In genomic region chr3:27673701-27674100, GRCh38 we compare ENCODE assay signal across 17 cellular contexts. TPM values are rescaled to one million over a fixed set of nuclear protein-coding genes. Genes with fewer than 3 reads are reported as not detected.
"Had no signal": no experiment of that assay in that cellular context is flagged by ENCODE, and none has a peak within 500 bp of the region (broad histone marks: within the 10 kb centered on the region; RNA-seq: fewer than 3 reads in every experiment).

No MANE protein-coding gene starts in this region.

- H3K27me3 ChIP-seq: ascending aorta had no signal

- DNase-seq: activated CD4-positive, alpha-beta memory T cell treated with anti-CD3 and anti-CD28 coated beads, Interleukin-2, amount 10 ng/mL, durations not matched to agents 7 days and 5 days; activated CD4-positive, alpha-beta T cell treated with anti-CD3 and anti-CD28 coated beads for 36 hours; activated naive CD8-positive, alpha-beta T cell treated with anti-CD3 and anti-CD28 coated beads, Interleukin-2, amount 50 U/mL, for 24 hours; foreskin melanocyte; head of caudate nucleus; left colon; occipital lobe; stimulated activated CD4-positive, alpha-beta T cell treated with anti-CD3 and anti-CD28 coated beads, Interleukin-2, amount 100 ng/mL, for 24 hours; stimulated activated naive B cell treated with anti-CD40 and anti-IgM and Interleukin-4, amounts not matched to agents 10 μg/mL and 1 μg/mL and 100 μg/mL, for 72 hours; trophoblast cell; WERI-Rb-1 had no signal

- H3K9me3 ChIP-seq: ascending aorta, prostate gland had no signal

- ATAC-seq: activated CD4-positive, alpha-beta T cell treated with anti-CD3 and anti-CD28 coated beads for 36 hours; activated naive CD8-positive, alpha-beta T cell treated with anti-CD3 and anti-CD28 coated beads, Interleukin-2, amount 50 U/mL, for 24 hours; left colon; natural killer cell treated with Interleukin-12 subunit alpha and Interleukin-12 subunit beta and Interleukin-15 and Interleukin-18, amount 100 ng/mL, for 72 hours; sciatic nerve; stimulated activated naive B cell treated with anti-CD40 and anti-IgM and Interleukin-4, amounts not matched to agents 10 μg/mL and 1 μg/mL and 100 μg/mL, for 72 hours had no signal

- FAIRE-seq: endothelial cell of umbilical vein had no signal

- H3K4me3 ChIP-seq: ascending aorta, lung, prostate gland had no signal

- H3K4me1 ChIP-seq: prostate gland had no signal

- H3K36me3 ChIP-seq: ascending aorta, prostate gland, WERI-Rb-1 had no signal

- H3K27ac ChIP-seq: ascending aorta, prostate gland, WERI-Rb-1 had no signal

RNA-seq across cellular contexts. Expression of gene EOMES, which starts 48.4 kb away (rescaled TPM):
- total RNA-seq: ascending aorta, endothelial cell of umbilical vein had no signal
- polyA plus RNA-seq: endothelial cell of umbilical vein had no signal
